In the genomic region with DNA sequence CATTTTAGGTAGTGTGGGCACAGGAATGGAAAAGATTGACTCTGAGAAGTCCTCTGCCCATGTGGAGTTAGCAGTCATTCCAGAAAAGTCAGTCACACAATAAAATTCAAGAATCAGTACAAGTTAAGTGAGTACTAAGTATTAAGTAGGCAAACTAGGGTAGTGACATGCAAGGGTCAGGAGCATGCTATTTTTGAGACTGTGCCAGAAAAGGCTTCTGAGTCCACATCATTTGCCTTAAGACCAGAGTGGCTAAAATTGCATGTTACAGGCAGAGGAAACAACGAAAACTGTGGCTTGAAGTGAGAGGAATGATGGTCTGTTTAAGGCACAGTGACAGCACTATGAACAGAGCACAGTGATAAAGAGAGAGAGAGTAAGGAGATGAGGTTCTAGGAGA, we compare ENCODE assay signal across 20 cellular contexts.
"Had no signal": no experiment of that assay in that cellular context is flagged by ENCODE, and none has a peak within 500 bp of the region (broad histone marks: within the 10 kb centered on the region; RNA-seq: fewer than 3 reads in every experiment).

No MANE protein-coding gene starts in this region.

- H3K4me3 Mint-ChIP-seq: naive B cell; nephron; stimulated activated naive B cell treated with anti-CD40 and anti-IgM and Interleukin-4, amounts not matched to agents 10 μg/mL and 1 μg/mL and 100 μg/mL, for 72 hours; stimulated activated naive CD8-positive, alpha-beta T cell treated with anti-CD3 and anti-CD28 coated beads, Interleukin-15, amount 100 ng/mL, for 72 hours had no signal

- DNase-seq: dermis blood vessel endothelial cell; esophagus squamous epithelium; foreskin melanocyte; head of caudate nucleus; left colon; left ventricle myocardium superior; mesenchymal stem cell; midbrain; naive B cell; posterior cingulate gyrus; stimulated activated CD4-positive, alpha-beta T cell treated with anti-CD3 and anti-CD28 coated beads, Interleukin-2, amount 100 ng/mL, for 24 hours; stimulated activated CD4-positive, alpha-beta T cell treated with anti-CD3 and anti-CD28 coated beads, Interleukin-4, amount 100 ng/mL, for 4 hours; stimulated activated naive B cell treated with anti-CD40 and anti-IgM and Interleukin-4, amounts not matched to agents 10 μg/mL and 1 μg/mL and 100 μg/mL, for 72 hours; stimulated activated naive CD8-positive, alpha-beta T cell treated with anti-CD3 and anti-CD28 coated beads, Interleukin-15, amount 100 ng/mL, for 72 hours; testis had no signal

- H3K9me3 Mint-ChIP-seq: nephron; stimulated activated naive B cell treated with anti-CD40 and anti-IgM and Interleukin-4, amounts not matched to agents 10 μg/mL and 1 μg/mL and 100 μg/mL, for 72 hours; stimulated activated naive CD8-positive, alpha-beta T cell treated with anti-CD3 and anti-CD28 coated beads, Interleukin-15, amount 100 ng/mL, for 72 hours had no signal

- H3K4me3 ChIP-seq: esophagus squamous epithelium, hepatocyte, lung, skin epidermis, testis, tibial nerve had no signal

- H3K36me3 Mint-ChIP-seq: naive B cell; stimulated activated naive B cell treated with anti-CD40 and anti-IgM and Interleukin-4, amounts not matched to agents 10 μg/mL and 1 μg/mL and 100 μg/mL, for 72 hours had no signal

- H3K4me2 ChIP-seq: hepatocyte had no signal

- H3K4me1 ChIP-seq: esophagus squamous epithelium, testis, tibial nerve had no signal

- H3K9me3 ChIP-seq: esophagus squamous epithelium, testis, tibial nerve had no signal

- H2AFZ ChIP-seq: hepatocyte had no signal

- H3K27ac ChIP-seq: esophagus squamous epithelium, hepatocyte, skin epidermis, testis, tibial nerve had no signal

- H3K27ac Mint-ChIP-seq: naive B cell; stimulated activated naive B cell treated with anti-CD40 and anti-IgM and Interleukin-4, amounts not matched to agents 10 μg/mL and 1 μg/mL and 100 μg/mL, for 72 hours; stimulated activated naive CD8-positive, alpha-beta T cell treated with anti-CD3 and anti-CD28 coated beads, Interleukin-15, amount 100 ng/mL, for 72 hours had no signal

- H3K36me3 ChIP-seq: esophagus squamous epithelium, tibial nerve had no signal

- H3K4me1 Mint-ChIP-seq: naive B cell; nephron; stimulated activated naive B cell treated with anti-CD40 and anti-IgM and Interleukin-4, amounts not matched to agents 10 μg/mL and 1 μg/mL and 100 μg/mL, for 72 hours; stimulated activated naive CD8-positive, alpha-beta T cell treated with anti-CD3 and anti-CD28 coated beads, Interleukin-15, amount 100 ng/mL, for 72 hours had no signal

- H3K27me3 Mint-ChIP-seq: stimulated activated naive B cell treated with anti-CD40 and anti-IgM and Interleukin-4, amounts not matched to agents 10 μg/mL and 1 μg/mL and 100 μg/mL, for 72 hours; stimulated activated naive CD8-positive, alpha-beta T cell treated with anti-CD3 and anti-CD28 coated beads, Interleukin-15, amount 100 ng/mL, for 72 hours had no signal

- H3K27me3 ChIP-seq: esophagus squamous epithelium, hepatocyte, testis, tibial nerve had no signal
